Comparison of ENCODE assay signal across 1 cellular context in the genomic region with DNA sequence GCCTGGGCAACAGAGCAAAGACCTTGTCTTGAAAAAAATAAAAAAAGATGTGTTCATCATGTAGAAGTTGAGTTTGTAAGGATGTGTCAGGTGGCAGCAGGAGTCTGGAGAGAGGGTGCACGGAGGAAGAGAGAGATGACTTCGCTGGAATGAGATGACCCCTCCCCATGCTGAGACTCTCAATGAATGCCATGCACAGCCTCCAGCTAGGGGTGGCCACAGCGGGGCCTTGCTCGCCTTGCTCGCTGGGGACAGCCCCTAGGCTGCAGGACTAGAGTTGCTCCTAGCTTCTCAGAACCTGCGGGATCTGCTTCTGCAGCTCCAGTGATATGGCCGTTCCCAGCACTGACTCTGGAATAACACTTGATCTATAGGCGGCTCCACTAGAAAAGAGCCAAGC.
TF ChIP-seq lines count a peak whose summit lies in the region.

No MANE protein-coding gene starts in this region.

TF ChIP-seq in endothelial cell of umbilical vein, 7 proteins besides CTCF, POLR2A, EP300 and RAD21:
- TF ChIP-seq FOS (IDR thresholded peaks at IDR 0.05; ENCODE audit: borderline replicate concordance, insufficient read depth, low read length) (no peak), POLR2AphosphoS5 (IDR thresholded peaks at IDR 0.05; ENCODE audit: insufficient read depth, low read depth, low read length) (no peak), MYC (IDR thresholded peaks at IDR 0.05; ENCODE audit: low read depth, low read length) (no peak), EZH2 (IDR thresholded peaks at IDR 0.05; ENCODE audit: borderline replicate concordance, low read depth, low read length, severe bottlenecking) (no peak), GATA2 (IDR thresholded peaks at IDR 0.05; ENCODE audit: insufficient read depth, insufficient read length, low read depth, low read length) (no peak), JUN (IDR thresholded peaks at IDR 0.05; ENCODE audit: borderline replicate concordance, insufficient read depth, insufficient read length, low read depth) (no peak)
- TF ChIP-seq, protein P1, sequence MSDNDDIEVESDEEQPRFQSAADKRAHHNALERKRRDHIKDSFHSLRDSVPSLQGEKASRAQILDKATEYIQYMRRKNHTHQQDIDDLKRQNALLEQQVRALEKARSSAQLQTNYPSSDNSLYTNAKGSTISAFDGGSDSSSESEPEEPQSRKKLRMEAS (IDR thresholded peaks at IDR 0.05; ENCODE audit: insufficient read depth, insufficient read length) = no peak
